Comparison of ENCODE assay signal across 11 cellular contexts in the genomic region with DNA sequence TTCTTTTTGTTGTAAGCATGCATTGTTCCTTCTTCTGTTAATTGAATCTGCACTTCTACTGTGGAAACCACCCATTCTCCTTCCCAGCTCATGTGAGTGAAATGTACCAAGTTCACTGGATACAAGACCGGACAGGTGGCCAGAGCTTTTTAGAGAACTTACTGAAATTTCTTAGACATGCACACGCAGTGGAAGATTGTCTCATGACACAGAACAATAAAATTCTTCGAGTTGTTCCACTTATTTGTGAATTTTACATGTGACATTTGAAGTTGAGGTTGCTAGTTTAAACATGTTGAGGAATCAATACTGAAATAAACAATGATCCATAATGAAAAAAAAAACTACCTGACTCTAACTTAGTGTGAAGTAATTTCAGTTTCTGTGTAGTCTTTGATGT.
"Had no signal": no experiment of that assay in that cellular context is flagged by ENCODE, and none has a peak within 500 bp of the region (broad histone marks: within the 10 kb centered on the region; RNA-seq: fewer than 3 reads in every experiment).

No MANE protein-coding gene starts in this region.

- ATAC-seq: GM23338, HCT116 had no signal

- H3K27ac ChIP-seq: GM23248 had no signal

- FAIRE-seq: H1, H54 had no signal

- DNase-seq: GM23248, GOT3, H7, H9, HCEC 1CT, HFFc6 had no signal

- H3K4me1 ChIP-seq: HAP-1 had no signal
